In the genomic region with DNA sequence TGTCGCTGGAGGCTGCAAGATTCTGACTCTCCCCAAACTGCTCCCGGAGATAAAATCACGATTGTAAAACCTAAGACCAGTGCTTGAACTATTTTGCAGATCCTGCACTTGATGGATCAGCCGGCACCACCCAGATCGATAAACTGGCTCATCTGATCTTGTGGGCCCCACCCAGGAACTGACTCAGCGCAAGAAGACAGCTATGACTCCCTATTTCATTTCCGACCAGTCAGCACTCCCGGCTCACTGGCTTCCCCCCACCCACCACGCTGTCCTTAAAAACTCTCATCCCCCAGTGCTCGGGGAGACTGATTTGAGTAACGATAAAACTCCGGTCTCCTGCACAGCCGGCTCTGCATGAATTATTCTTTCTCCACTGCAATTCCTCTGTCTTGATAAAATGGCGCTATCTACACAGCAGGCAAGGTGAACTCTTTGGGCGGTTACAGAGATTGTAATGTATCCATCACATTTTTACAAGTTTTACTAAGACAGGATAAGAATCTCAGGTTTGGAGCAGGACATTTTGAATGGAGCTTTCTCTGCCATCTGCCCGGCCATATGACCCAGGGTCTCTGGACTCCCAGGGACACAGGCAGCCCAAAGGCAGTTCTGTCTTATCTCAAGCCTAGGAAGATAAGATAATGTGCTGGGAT, we compare ENCODE assay signal across 1 cellular context.
TF ChIP-seq lines count a peak whose summit lies in the region.

No MANE protein-coding gene starts in this region.

TF ChIP-seq in K562, 482 proteins besides CTCF, POLR2A, EP300 and RAD21 (continued from another document and continues in another):
- TF ChIP-seq, protein P1, sequence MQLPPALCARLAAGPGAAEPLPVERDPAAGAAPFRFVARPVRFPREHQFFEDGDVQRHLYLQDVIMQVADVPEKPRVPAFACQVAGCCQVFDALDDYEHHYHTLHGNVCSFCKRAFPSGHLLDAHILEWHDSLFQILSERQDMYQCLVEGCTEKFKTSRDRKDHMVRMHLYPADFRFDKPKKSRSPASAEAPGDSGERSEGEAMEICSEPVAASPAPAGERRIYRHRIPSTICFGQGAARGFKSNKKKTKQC (CRISPR knock-in tag; IDR thresholded peaks at IDR 0.05): no peak
- TF ChIP-seq TAL1 (IDR thresholded peaks at IDR 0.05): peak; percentile 45; the same call in 1 of the 2 replicates
- TF ChIP-seq TBP (optimal IDR thresholded peaks at IDR 0.05; ENCODE audit: low read depth, low read length): no peak
- TF ChIP-seq, protein P2, sequence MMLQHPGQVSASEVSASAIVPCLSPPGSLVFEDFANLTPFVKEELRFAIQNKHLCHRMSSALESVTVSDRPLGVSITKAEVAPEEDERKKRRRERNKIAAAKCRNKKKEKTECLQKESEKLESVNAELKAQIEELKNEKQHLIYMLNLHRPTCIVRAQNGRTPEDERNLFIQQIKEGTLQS (IDR thresholded peaks at IDR 0.05): peak; percentile 86
- TF ChIP-seq, protein P2 (CRISPR knock-in tag; conservative IDR thresholded peaks at IDR 0.05): no peak
- TF ChIP-seq SAP30 (IDR thresholded peaks at IDR 0.05; ENCODE audit: borderline replicate concordance, insufficient read depth, low read depth, low read length, poor library complexity, severe bottlenecking): no peak
- TF ChIP-seq PTRF (tag; IDR thresholded peaks at IDR 0.05): no peak
- no peak for TF ChIP-seq NR2C2 (CRISPR knock-in tag; IDR thresholded peaks at IDR 0.05)
- peak; percentile 45; the same call in 1 of the 2 replicates for TF ChIP-seq NR2C2 (tag; IDR thresholded peaks at IDR 0.05)
- TF ChIP-seq, protein P3, sequence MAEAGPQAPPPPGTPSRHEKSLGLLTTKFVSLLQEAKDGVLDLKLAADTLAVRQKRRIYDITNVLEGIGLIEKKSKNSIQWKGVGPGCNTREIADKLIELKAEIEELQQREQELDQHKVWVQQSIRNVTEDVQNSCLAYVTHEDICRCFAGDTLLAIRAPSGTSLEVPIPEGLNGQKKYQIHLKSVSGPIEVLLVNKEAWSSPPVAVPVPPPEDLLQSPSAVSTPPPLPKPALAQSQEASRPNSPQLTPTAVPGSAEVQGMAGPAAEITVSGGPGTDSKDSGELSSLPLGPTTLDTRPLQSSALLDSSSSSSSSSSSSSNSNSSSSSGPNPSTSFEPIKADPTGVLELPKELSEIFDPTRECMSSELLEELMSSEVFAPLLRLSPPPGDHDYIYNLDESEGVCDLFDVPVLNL (CRISPR knock-in tag; IDR thresholded peaks at IDR 0.05; ENCODE audit: low read depth): no peak
- no peak for TF ChIP-seq ZNF143 (CRISPR knock-in tag; IDR thresholded peaks at IDR 0.05)
- no peak for TF ChIP-seq GTF2E2 (tag; IDR thresholded peaks at IDR 0.05)
- TF ChIP-seq, protein P4, sequence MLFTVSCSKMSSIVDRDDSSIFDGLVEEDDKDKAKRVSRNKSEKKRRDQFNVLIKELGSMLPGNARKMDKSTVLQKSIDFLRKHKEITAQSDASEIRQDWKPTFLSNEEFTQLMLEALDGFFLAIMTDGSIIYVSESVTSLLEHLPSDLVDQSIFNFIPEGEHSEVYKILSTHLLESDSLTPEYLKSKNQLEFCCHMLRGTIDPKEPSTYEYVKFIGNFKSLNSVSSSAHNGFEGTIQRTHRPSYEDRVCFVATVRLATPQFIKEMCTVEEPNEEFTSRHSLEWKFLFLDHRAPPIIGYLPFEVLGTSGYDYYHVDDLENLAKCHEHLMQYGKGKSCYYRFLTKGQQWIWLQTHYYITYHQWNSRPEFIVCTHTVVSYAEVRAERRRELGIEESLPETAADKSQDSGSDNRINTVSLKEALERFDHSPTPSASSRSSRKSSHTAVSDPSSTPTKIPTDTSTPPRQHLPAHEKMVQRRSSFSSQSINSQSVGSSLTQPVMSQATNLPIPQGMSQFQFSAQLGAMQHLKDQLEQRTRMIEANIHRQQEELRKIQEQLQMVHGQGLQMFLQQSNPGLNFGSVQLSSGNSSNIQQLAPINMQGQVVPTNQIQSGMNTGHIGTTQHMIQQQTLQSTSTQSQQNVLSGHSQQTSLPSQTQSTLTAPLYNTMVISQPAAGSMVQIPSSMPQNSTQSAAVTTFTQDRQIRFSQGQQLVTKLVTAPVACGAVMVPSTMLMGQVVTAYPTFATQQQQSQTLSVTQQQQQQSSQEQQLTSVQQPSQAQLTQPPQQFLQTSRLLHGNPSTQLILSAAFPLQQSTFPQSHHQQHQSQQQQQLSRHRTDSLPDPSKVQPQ (CRISPR knock-in tag; IDR thresholded peaks at IDR 0.05; ENCODE audit: borderline replicate concordance): no peak
- TF ChIP-seq RHOXF2B (CRISPR knock-in tag; conservative IDR thresholded peaks at IDR 0.05): no peak
- peak in 1 of 2 experiments; percentile 80; a peak in 2 of 4 replicates for TF ChIP-seq HDAC1 (IDR thresholded peaks at IDR 0.05)
- TF ChIP-seq, protein P5, sequence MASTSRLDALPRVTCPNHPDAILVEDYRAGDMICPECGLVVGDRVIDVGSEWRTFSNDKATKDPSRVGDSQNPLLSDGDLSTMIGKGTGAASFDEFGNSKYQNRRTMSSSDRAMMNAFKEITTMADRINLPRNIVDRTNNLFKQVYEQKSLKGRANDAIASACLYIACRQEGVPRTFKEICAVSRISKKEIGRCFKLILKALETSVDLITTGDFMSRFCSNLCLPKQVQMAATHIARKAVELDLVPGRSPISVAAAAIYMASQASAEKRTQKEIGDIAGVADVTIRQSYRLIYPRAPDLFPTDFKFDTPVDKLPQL (IDR thresholded peaks at IDR 0.05; ENCODE audit: extremely low read depth, insufficient read length): no peak
- TF ChIP-seq TAF9B (IDR thresholded peaks at IDR 0.05; ENCODE audit: partially characterized antibody): peak; percentile 79
- TF ChIP-seq BCL6 (CRISPR knock-in tag; IDR thresholded peaks at IDR 0.05): no peak
- TF ChIP-seq, protein P6, sequence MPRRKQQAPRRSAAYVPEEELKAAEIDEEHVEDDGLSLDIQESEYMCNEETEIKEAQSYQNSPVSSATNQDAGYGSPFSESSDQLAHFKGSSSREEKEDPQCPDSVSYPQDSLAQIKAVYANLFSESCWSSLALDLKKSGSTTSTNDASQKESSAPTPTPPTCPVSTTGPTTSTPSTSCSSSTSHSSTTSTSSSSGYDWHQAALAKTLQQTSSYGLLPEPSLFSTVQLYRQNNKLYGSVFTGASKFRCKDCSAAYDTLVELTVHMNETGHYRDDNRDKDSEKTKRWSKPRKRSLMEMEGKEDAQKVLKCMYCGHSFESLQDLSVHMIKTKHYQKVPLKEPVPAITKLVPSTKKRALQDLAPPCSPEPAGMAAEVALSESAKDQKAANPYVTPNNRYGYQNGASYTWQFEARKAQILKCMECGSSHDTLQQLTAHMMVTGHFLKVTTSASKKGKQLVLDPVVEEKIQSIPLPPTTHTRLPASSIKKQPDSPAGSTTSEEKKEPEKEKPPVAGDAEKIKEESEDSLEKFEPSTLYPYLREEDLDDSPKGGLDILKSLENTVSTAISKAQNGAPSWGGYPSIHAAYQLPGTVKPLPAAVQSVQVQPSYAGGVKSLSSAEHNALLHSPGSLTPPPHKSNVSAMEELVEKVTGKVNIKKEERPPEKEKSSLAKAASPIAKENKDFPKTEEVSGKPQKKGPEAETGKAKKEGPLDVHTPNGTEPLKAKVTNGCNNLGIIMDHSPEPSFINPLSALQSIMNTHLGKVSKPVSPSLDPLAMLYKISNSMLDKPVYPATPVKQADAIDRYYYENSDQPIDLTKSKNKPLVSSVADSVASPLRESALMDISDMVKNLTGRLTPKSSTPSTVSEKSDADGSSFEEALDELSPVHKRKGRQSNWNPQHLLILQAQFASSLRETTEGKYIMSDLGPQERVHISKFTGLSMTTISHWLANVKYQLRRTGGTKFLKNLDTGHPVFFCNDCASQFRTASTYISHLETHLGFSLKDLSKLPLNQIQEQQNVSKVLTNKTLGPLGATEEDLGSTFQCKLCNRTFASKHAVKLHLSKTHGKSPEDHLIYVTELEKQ (CRISPR knock-in tag; IDR thresholded peaks at IDR 0.05): no peak
- TF ChIP-seq JUNB (CRISPR knock-in tag; conservative IDR thresholded peaks at IDR 0.05): no peak
- TF ChIP-seq PHB2 (IDR thresholded peaks at IDR 0.05; ENCODE audit: low read depth): no peak
- no peak for TF ChIP-seq ZNF695 (CRISPR knock-in tag; IDR thresholded peaks at IDR 0.05)
- TF ChIP-seq, protein P7, sequence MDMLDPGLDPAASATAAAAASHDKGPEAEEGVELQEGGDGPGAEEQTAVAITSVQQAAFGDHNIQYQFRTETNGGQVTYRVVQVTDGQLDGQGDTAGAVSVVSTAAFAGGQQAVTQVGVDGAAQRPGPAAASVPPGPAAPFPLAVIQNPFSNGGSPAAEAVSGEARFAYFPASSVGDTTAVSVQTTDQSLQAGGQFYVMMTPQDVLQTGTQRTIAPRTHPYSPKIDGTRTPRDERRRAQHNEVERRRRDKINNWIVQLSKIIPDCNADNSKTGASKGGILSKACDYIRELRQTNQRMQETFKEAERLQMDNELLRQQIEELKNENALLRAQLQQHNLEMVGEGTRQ (CRISPR knock-in tag; IDR thresholded peaks at IDR 0.05): no peak
- no peak for TF ChIP-seq CBX5 (IDR thresholded peaks at IDR 0.05; ENCODE audit: borderline replicate concordance, low read depth)
- TF ChIP-seq, protein P8, sequence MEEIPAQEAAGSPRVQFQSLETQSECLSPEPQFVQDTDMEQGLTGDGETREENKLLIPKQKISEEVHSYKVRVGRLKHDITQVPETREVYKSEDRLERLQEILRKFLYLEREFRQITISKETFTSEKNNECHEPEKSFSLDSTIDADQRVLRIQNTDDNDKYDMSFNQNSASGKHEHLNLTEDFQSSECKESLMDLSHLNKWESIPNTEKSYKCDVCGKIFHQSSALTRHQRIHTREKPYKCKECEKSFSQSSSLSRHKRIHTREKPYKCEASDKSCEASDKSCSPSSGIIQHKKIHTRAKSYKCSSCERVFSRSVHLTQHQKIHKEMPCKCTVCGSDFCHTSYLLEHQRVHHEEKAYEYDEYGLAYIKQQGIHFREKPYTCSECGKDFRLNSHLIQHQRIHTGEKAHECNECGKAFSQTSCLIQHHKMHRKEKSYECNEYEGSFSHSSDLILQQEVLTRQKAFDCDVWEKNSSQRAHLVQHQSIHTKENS (CRISPR knock-in tag; IDR thresholded peaks at IDR 0.05): no peak
- TF ChIP-seq CEBPB (tag; IDR thresholded peaks at IDR 0.05): no peak
- TF ChIP-seq SRSF9 (IDR thresholded peaks at IDR 0.05; ENCODE audit: borderline replicate concordance, low read depth, low read length): no peak
- TF ChIP-seq RFX5 (IDR thresholded peaks at IDR 0.05; ENCODE audit: low read depth, low read length): no peak
- TF ChIP-seq ZNF184 (CRISPR knock-in tag; IDR thresholded peaks at IDR 0.05): no peak
- no peak for TF ChIP-seq ZNF75A (CRISPR knock-in tag; IDR thresholded peaks at IDR 0.05)
- no peak; the same call in 1 of the 2 replicates for TF ChIP-seq MTA1 (IDR thresholded peaks at IDR 0.05; ENCODE audit: borderline replicate concordance)
- peak; percentile 97 for TF ChIP-seq DPF2 (IDR thresholded peaks at IDR 0.05)
- no peak; the same call in 1 of the 2 replicates for TF ChIP-seq POLR2AphosphoS5 (IDR thresholded peaks at IDR 0.05; ENCODE audit: control insufficient read depth, insufficient read depth, low read depth, low read length)
- TF ChIP-seq KDM2B (CRISPR knock-in tag; IDR thresholded peaks at IDR 0.05): no peak
- peak; percentile 6; the same call in 1 of the 2 replicates for TF ChIP-seq SNIP1 (IDR thresholded peaks at IDR 0.05; ENCODE audit: low read depth)
- no peak for TF ChIP-seq HNRNPLL (IDR thresholded peaks at IDR 0.05; ENCODE audit: low read depth, low read length, poor library complexity, severe bottlenecking)
- TF ChIP-seq, protein P9, sequence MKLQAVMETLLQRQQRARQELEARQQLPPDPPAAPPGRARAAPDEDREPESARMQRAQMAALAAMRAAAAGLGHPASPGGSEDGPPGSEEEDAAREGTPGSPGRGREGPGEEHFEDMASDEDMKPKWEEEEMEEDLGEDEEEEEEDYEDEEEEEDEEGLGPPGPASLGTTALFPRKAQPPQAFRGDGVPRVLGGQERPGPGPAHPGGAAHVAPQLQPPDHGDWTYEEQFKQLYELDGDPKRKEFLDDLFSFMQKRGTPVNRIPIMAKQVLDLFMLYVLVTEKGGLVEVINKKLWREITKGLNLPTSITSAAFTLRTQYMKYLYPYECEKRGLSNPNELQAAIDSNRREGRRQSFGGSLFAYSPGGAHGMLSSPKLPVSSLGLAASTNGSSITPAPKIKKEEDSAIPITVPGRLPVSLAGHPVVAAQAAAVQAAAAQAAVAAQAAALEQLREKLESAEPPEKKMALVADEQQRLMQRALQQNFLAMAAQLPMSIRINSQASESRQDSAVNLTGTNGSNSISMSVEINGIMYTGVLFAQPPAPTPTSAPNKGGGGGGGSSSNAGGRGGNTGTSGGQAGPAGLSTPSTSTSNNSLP (IDR thresholded peaks at IDR 0.05; ENCODE audit: borderline replicate concordance, low read depth, low read length): peak; percentile 65; the same call in 1 of the 2 replicates
- TF ChIP-seq SREBF2 (CRISPR knock-in tag; IDR thresholded peaks at IDR 0.05): no peak
- no peak for TF ChIP-seq BRF1 (IDR thresholded peaks at IDR 0.05; ENCODE audit: borderline replicate concordance, extremely low read depth, insufficient read length)
- TF ChIP-seq ZNF12 (CRISPR knock-in tag; IDR thresholded peaks at IDR 0.05): no peak
- TF ChIP-seq TRIM24 (IDR thresholded peaks at IDR 0.05): peak in 1 of 2 experiments; percentile 68; a peak in 1 of 4 replicates
- no peak for TF ChIP-seq CSDE1 (IDR thresholded peaks at IDR 0.05)
- TF ChIP-seq, protein P10, sequence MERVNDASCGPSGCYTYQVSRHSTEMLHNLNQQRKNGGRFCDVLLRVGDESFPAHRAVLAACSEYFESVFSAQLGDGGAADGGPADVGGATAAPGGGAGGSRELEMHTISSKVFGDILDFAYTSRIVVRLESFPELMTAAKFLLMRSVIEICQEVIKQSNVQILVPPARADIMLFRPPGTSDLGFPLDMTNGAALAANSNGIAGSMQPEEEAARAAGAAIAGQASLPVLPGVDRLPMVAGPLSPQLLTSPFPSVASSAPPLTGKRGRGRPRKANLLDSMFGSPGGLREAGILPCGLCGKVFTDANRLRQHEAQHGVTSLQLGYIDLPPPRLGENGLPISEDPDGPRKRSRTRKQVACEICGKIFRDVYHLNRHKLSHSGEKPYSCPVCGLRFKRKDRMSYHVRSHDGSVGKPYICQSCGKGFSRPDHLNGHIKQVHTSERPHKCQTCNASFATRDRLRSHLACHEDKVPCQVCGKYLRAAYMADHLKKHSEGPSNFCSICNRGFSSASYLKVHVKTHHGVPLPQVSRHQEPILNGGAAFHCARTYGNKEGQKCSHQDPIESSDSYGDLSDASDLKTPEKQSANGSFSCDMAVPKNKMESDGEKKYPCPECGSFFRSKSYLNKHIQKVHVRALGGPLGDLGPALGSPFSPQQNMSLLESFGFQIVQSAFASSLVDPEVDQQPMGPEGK (CRISPR knock-in tag; IDR thresholded peaks at IDR 0.05; ENCODE audit: borderline replicate concordance): no peak
- no peak for TF ChIP-seq MIER1 (IDR thresholded peaks at IDR 0.05; ENCODE audit: low read depth)
- TF ChIP-seq, protein P11, sequence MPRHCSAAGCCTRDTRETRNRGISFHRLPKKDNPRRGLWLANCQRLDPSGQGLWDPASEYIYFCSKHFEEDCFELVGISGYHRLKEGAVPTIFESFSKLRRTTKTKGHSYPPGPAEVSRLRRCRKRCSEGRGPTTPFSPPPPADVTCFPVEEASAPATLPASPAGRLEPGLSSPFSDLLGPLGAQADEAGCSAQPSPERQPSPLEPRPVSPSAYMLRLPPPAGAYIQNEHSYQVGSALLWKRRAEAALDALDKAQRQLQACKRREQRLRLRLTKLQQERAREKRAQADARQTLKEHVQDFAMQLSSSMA (CRISPR knock-in tag; IDR thresholded peaks at IDR 0.05): no peak
- TF ChIP-seq FOS (IDR thresholded peaks at IDR 0.05; ENCODE audit: extremely low read depth, insufficient read length): peak; percentile 9
- TF ChIP-seq EHMT2 (IDR thresholded peaks at IDR 0.05): no peak
- TF ChIP-seq HNRNPK (IDR thresholded peaks at IDR 0.05; ENCODE audit: low read depth, low read length, poor library complexity, severe bottlenecking): no peak
- TF ChIP-seq MCM3 (IDR thresholded peaks at IDR 0.05): no peak
- peak; percentile 27; the same call in 1 of the 2 replicates for TF ChIP-seq ZC3H11A (IDR thresholded peaks at IDR 0.05; ENCODE audit: low read depth, low read length)
